ENCODE assay signal across 8 cellular contexts in genomic region chr16:30334473-30334985, GRCh38. TPM values are rescaled to one million over a fixed set of nuclear protein-coding genes. Genes with fewer than 3 reads are reported as not detected.
DNase-seq lines count a peak whose midpoint lies in the region; ATAC-seq, FAIRE-seq and TF ChIP-seq lines count a peak whose summit lies in the region.
"Not testable (repeated sequence)": the region's sequence is repeated elsewhere in the genome, so short reads cannot be mapped to it uniquely, and the experiment has no call there.

No MANE protein-coding gene starts in this region.

- CTCF ChIA-PET in GM10248 (lab: Yijun Ruan, JAX), result interaction anchor here (1.1 to 1.5 kb wide), 3 partner anchors 75 to 324 kb away, joined by 3 to 5 read pairs (median 5); no protein-coding TSS in a partner anchor

- H3K27me3 Mint-ChIP-seq in activated naive CD4-positive, alpha-beta T cell treated with anti-CD3 and anti-CD28 coated beads, Interleukin-2, amount 50 U/mL, for 24 hours, result not testable (repeated sequence)

- not testable (repeated sequence) for H3K4me1 ChIP-seq in cardiac muscle cell (ENCODE audit: low read depth); pancreas
- peaks cover 20% of the 10 kb centered on the region for H3K4me1 ChIP-seq in testis

- peak; percentile 73 for DNase-seq in GM10248 (ENCODE audit: extremely low spot score)
- peak; percentile 68 for DNase-seq in MV-4-11 (lab: John Stamatoyannopoulos, UW)
- DNase-seq in T follicular helper cell (ENCODE audit: low read depth), result peak; percentile 83
- peak; percentile 85 to 86 for DNase-seq in cardiac muscle cell (ENCODE audit: low read depth in 1 of 2, low spot score in 1 of 2)
- DNase-seq in pancreas, result peak; percentile 82 to 95 (median 88)
- DNase-seq in testis, result peak; percentile 74

- H3K4me3 Mint-ChIP-seq in activated naive CD4-positive, alpha-beta T cell treated with anti-CD3 and anti-CD28 coated beads, Interleukin-2, amount 50 U/mL, for 24 hours, result peak overlapping the region; percentile 97

- not testable (repeated sequence) for H3K27me3 ChIP-seq in cardiac muscle cell, pancreas, testis

- not testable (repeated sequence) for TF ChIP-seq CTCF in GM10248 (IDR thresholded peaks at IDR 0.05; ENCODE audit: control extremely low read depth, extremely low read depth, low read depth, missing control alignments); cardiac muscle cell (IDR thresholded peaks at IDR 0.05; ENCODE audit: low read depth, low read length); pancreas (IDR thresholded peaks at IDR 0.05); testis (IDR thresholded peaks at IDR 0.05)

- H3K36me3 ChIP-seq in cardiac muscle cell; pancreas; testis (ENCODE audit: low read depth, missing control alignments): not testable (repeated sequence)

- POLR2A ChIA-PET in GM10248 (lab: Yijun Ruan, JAX), result not testable (repeated sequence)

- intact Hi-C loops in pancreas (cut with DNase I); testis (cut with DNase I; ENCODE audit: low total_unique reads): not testable (repeated sequence)

- H3K4me3 ChIP-seq in cardiac muscle cell (peak overlapping the region; percentile 78), pancreas (peak overlapping the region; percentile 48 to 67 (median 56)), testis (peak overlapping the region; percentile 84 to 87)

- not testable (repeated sequence) for H3K9me3 ChIP-seq in cardiac muscle cell (ENCODE audit: low read depth); pancreas; testis

- not testable (repeated sequence) for FAIRE-seq in pancreas (lab: Jason Lieb, UNC)

- ATAC-seq in HG02610 (IDR thresholded peaks at IDR 0.05; ENCODE audit: unreplicated experiment) (peak; percentile 86), pancreas (peak; percentile 94 to 97 (median 94))

- not testable (repeated sequence) for H3K9me3 Mint-ChIP-seq in activated naive CD4-positive, alpha-beta T cell treated with anti-CD3 and anti-CD28 coated beads, Interleukin-2, amount 50 U/mL, for 24 hours

- H3K27ac ChIP-seq in cardiac muscle cell, result peak overlapping the region; percentile 88
- H3K27ac ChIP-seq in pancreas, result peak overlapping the region; percentile 86 to 91 (median 90)
- H3K27ac ChIP-seq in testis, result peak overlapping the region; percentile 93 to 98

- H3K36me3 Mint-ChIP-seq in activated naive CD4-positive, alpha-beta T cell treated with anti-CD3 and anti-CD28 coated beads, Interleukin-2, amount 50 U/mL, for 24 hours, result not testable (repeated sequence)

- H3K4me1 Mint-ChIP-seq in activated naive CD4-positive, alpha-beta T cell treated with anti-CD3 and anti-CD28 coated beads, Interleukin-2, amount 50 U/mL, for 24 hours, result peaks cover 30% of the 10 kb centered on the region

- WGBS in pancreas, 2 donors, result 0% methylated on average over 4 to 25 of the region's 33 CpGs
- WGBS in testis, 2 donors, result 0 to 1% methylated on average over 5 to 12 of the region's 33 CpGs

- not testable (repeated sequence) for TF ChIP-seq POLR2A in testis (IDR thresholded peaks at IDR 0.05)

- peak overlapping the region; percentile 90 for H3K27ac Mint-ChIP-seq in activated naive CD4-positive, alpha-beta T cell treated with anti-CD3 and anti-CD28 coated beads, Interleukin-2, amount 50 U/mL, for 24 hours

RNA-seq across cellular contexts. Expression of gene CD2BP2, which starts 20.6 kb away (rescaled TPM):
- total RNA-seq in cardiac muscle cell (56.7 and 63.1 TPM in 2 replicates), pancreas (10 to 100 TPM; 24.8 to 36.5 (median 29.6) TPM), testis (10 to 100 TPM; 32.8 to 39.5 TPM)
- polyA plus RNA-seq in cardiac muscle cell (47.2 TPM in 2 replicates), pancreas (10 to 100 TPM; 29.2 to 34.5 TPM), testis (ENCODE audit: insufficient read depth, low read depth, low replicate concordance) (52.5 TPM)

RNA-seq across cellular contexts. Expression of gene TBC1D10B, which starts 35.8 kb away (rescaled TPM):
- total RNA-seq in cardiac muscle cell (50.7 and 58.4 TPM in 2 replicates), pancreas (10 to 100 TPM; 14.5 to 23.3 (median 15.2) TPM), testis (10 to 100 TPM; 60.5 to 64.0 TPM)
- polyA plus RNA-seq in cardiac muscle cell (39.9 and 51.3 TPM in 2 replicates), pancreas (10 to 100 TPM; 26.9 to 28.2 TPM), testis (ENCODE audit: insufficient read depth, low read depth, low replicate concordance) (86.2 TPM)

RNA-seq across cellular contexts. Expression of gene MYL11, which starts 40.1 kb away (rescaled TPM):
- 1.5 TPM in 1 of 2 replicates, not detected in the other for total RNA-seq in cardiac muscle cell
- polyA plus RNA-seq in cardiac muscle cell, result 0.69 and 5.5 TPM in 2 replicates
- under 1 TPM in 3 of 6 donors, not detected in 3; 0.24 to 0.84 (median 0.38) TPM for total RNA-seq in pancreas
- under 1 TPM; 0.30 to 0.31 TPM for polyA plus RNA-seq in pancreas
- 1 to 10 TPM; 2.5 to 4.2 TPM for total RNA-seq in testis
- polyA plus RNA-seq in testis (ENCODE audit: insufficient read depth, low read depth, low replicate concordance), result 18.5 TPM

RNA-seq across cellular contexts. Expression of gene SEPTIN1, which starts 47.8 kb away (rescaled TPM):
- total RNA-seq in cardiac muscle cell (0.92 and 0.95 TPM in 2 replicates), pancreas (1 to 10 TPM in 5 of 6 donors, under 1 TPM in 1; 0.63 to 1.8 (median 1.2) TPM), testis (1 to 10 TPM in 1 of 2 donors, under 1 TPM in 1; 0.63 to 2.4 TPM)
- polyA plus RNA-seq in cardiac muscle cell (8.7 and 11.9 TPM in 2 replicates), pancreas (1 to 10 TPM; 2.1 to 3.3 TPM), testis (ENCODE audit: insufficient read depth, low read depth, low replicate concordance) (3.9 TPM)

Comparison
In these comparisons a context has a peak if more than half of its experiments do, and no peak if none do; other contexts are left out.
1. Peak in every context shown above with its lines: DNase-seq, ATAC-seq, H3K4me3 ChIP-seq and H3K27ac ChIP-seq.